Comparison of ENCODE assay signal across 18 cellular contexts in genomic region chr5:10535237-10535530, GRCh38.
"Had no signal": no experiment of that assay in that cellular context is flagged by ENCODE, and none has a peak within 500 bp of the region (broad histone marks: within the 10 kb centered on the region; RNA-seq: fewer than 3 reads in every experiment).

No MANE protein-coding gene starts in this region.

- H3K27ac ChIP-seq: adrenal gland, ascending aorta, brain microvascular endothelial cell, thyroid gland, VCaP had no signal

- H3K9me3 ChIP-seq: adrenal gland, ascending aorta, esophagus squamous epithelium, thyroid gland had no signal

- H3K36me3 ChIP-seq: adrenal gland, ascending aorta, brain microvascular endothelial cell, esophagus squamous epithelium, thyroid gland had no signal

- H3K4me1 ChIP-seq: thyroid gland had no signal

- DNase-seq: activated CD4-positive, alpha-beta T cell treated with anti-CD3 and anti-CD28 coated beads for 1 hour; activated CD4-positive, alpha-beta T cell treated with anti-CD3 and anti-CD28 coated beads, Interleukin-2, amount 50 U/mL, for 1 hour; activated CD8-positive, alpha-beta T cell treated with anti-CD3 and anti-CD28 coated beads, Interleukin-2, amount 10 ng/mL, durations not matched to agents 7 days and 5 days; activated naive CD4-positive, alpha-beta T cell; adrenal gland; brain microvascular endothelial cell; central memory CD4-positive, alpha-beta T cell; effector memory CD8-positive, alpha-beta T cell; esophagus squamous epithelium; naive thymus-derived CD4-positive, alpha-beta T cell; retina; stimulated activated CD4-positive, alpha-beta T cell treated with anti-CD3 and anti-CD28 coated beads, Interleukin-4, amount 100 ng/mL, for 24 hours; stimulated activated naive CD4-positive, alpha-beta T cell treated with Interleukin-2 at 50 U/mL for 16 hours; T-cell; thyroid gland had no signal

- H3K27me3 ChIP-seq: ascending aorta, brain microvascular endothelial cell, thyroid gland had no signal

- ATAC-seq: activated CD8-positive, alpha-beta T cell treated with anti-CD3 and anti-CD28 coated beads, Interleukin-2, amount 10 ng/mL, durations not matched to agents 7 days and 5 days; effector memory CD8-positive, alpha-beta T cell; left lobe of liver; naive thymus-derived CD4-positive, alpha-beta T cell; T-cell had no signal

- H3K4me3 ChIP-seq: adrenal gland, ascending aorta, esophagus squamous epithelium, thyroid gland had no signal
